24 cellular contexts compared by ENCODE assay signal in the genomic region with DNA sequence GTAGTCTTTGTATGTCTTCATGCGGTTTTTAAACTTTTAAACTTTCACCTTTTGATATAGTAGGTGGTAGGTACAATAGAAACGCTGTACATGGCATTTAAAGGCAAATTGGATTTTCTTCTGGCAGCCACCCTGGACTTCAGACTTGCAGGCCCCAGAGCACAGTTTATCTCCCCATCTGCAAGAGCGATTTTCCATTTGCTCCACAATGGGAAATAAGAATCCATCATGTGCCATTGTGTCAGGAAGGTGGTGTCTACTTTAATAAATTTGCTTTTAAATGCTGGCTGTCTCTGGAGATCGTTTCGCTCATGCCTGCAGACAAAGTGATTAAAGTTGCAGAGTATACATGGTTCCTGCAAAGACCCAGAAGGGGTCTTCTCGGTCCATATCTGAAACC. TPM values are rescaled to one million over a fixed set of nuclear protein-coding genes. Genes with fewer than 3 reads are reported as not detected.
DNase-seq lines count a peak whose midpoint lies in the region; ATAC-seq, FAIRE-seq and TF ChIP-seq lines count a peak whose summit lies in the region.
"Had no signal": no experiment of that assay in that cellular context is flagged by ENCODE, and none has a peak within 500 bp of the region (broad histone marks: within the 10 kb centered on the region; RNA-seq: fewer than 3 reads in every experiment).

No MANE protein-coding gene starts in this region.

- ATAC-seq in left cardiac atrium, result no peak
- ATAC-seq: Panc1 had no signal

- peaks cover 2% of the 10 kb centered on the region for H3K36me3 Mint-ChIP-seq in astrocyte (ENCODE audit: low read depth, unreplicated experiment)
- H3K36me3 Mint-ChIP-seq in nephron (ENCODE audit: low read depth), result no peaks in the 10 kb centered on the region
- H3K36me3 Mint-ChIP-seq: CD4-positive, CD25-positive, alpha-beta regulatory T cell had no signal

- H3K27me3 ChIP-seq in left ventricle myocardium inferior (ENCODE audit: low read depth) (no peaks in the 10 kb centered on the region), astrocyte (ENCODE audit: insufficient read depth, low read length) (no peaks in the 10 kb centered on the region), trophoblast cell (ENCODE audit: insufficient read depth, low read length) (no peaks in the 10 kb centered on the region)
- H3K27me3 ChIP-seq: BLaER1, MG63 had no signal

- H3K79me2 ChIP-seq in astrocyte (ENCODE audit: insufficient read depth, low read length) (peaks cover 16% of the 10 kb centered on the region), trophoblast cell (ENCODE audit: control insufficient read depth, insufficient read depth, low read length, poor library complexity) (peaks cover 10% of the 10 kb centered on the region)

- no peak overlapping the region for H2BK12ac ChIP-seq in trophoblast cell (ENCODE audit: low read length)

- no peak overlapping the region for H4K8ac ChIP-seq in trophoblast cell (ENCODE audit: low read depth, low read length)

- POLR2A ChIA-PET in RWPE1 (lab: Yijun Ruan, JAX; ENCODE audit: low non-redundant PET), result no interaction called here

- intact Hi-C loops in left ventricle myocardium inferior (cut with micrococcal nuclease), result no loop called here
- intact Hi-C loops in left cardiac atrium (cut with DNase I), result no loop called here

- CTCF ChIA-PET in RWPE1 (lab: Yijun Ruan, JAX), result no interaction called here

- no peak overlapping the region for H3K14ac ChIP-seq in trophoblast cell (ENCODE audit: low read length)

- H3K27ac Mint-ChIP-seq in astrocyte (ENCODE audit: unreplicated experiment) (peak overlapping the region; percentile 44), nephron (peak overlapping the region; percentile 71 to 88 (median 78))
- H3K27ac Mint-ChIP-seq: CD4-positive, CD25-positive, alpha-beta regulatory T cell had no signal

- H3K9me3 Mint-ChIP-seq in astrocyte (ENCODE audit: unreplicated experiment), result no peaks in the 10 kb centered on the region
- H3K9me3 Mint-ChIP-seq in nephron, result no peaks in the 10 kb centered on the region

- no peak overlapping the region for H2AK5ac ChIP-seq in trophoblast cell (ENCODE audit: low read length)

- H3K36me3 ChIP-seq in left ventricle myocardium inferior (no peaks in the 10 kb centered on the region), astrocyte (ENCODE audit: insufficient read depth, low read length) (no peaks in the 10 kb centered on the region), trophoblast cell (ENCODE audit: control insufficient read depth in 1 of 2, insufficient read depth in 2 of 2, low read length in 2 of 2) (peaks cover 6 to 12% of the 10 kb centered on the region in 2 experiments)
- H3K36me3 ChIP-seq: BLaER1 had no signal

- H3K79me1 ChIP-seq in trophoblast cell (ENCODE audit: low read length), result peaks cover 17% of the 10 kb centered on the region

- H2AFZ ChIP-seq in astrocyte (ENCODE audit: low read depth, low read length), result no peak overlapping the region
- H2AFZ ChIP-seq in trophoblast cell (ENCODE audit: insufficient read depth, low read length, poor library complexity), result no peak overlapping the region

- no peak overlapping the region for H3K18ac ChIP-seq in trophoblast cell (ENCODE audit: low read length)

- H3K27me3 Mint-ChIP-seq in astrocyte (ENCODE audit: low read depth, unreplicated experiment), result peaks cover 11% of the 10 kb centered on the region
- peaks cover 16% of the 10 kb centered on the region for H3K27me3 Mint-ChIP-seq in nephron (ENCODE audit: low read depth)

- H4K91ac ChIP-seq in trophoblast cell (ENCODE audit: low read depth, low read length), result no peak overlapping the region

- DNase-seq in left ventricle myocardium inferior (no peak), left cardiac atrium (no peak), astrocyte (ENCODE audit: low read depth) (no peak), RWPE1 (ENCODE audit: low spot score) (no peak), trophoblast cell (no peak), HUDEP-2 (lab: John Stamatoyannopoulos, UW; ENCODE audit: unreplicated experiment in 76 of 76) (no peak)
- DNase-seq: 8988T; ACHN; CD4-positive, CD25-positive, alpha-beta regulatory T cell; DMS153; DND-41; KG1; MG63; NCI-H1105 treated with DMSO at 0.1 percent for 48 hours; NCI-H146; NCI-H1930; NCI-H69; SHP77 treated with DMSO at 0.1 percent for 48 hours had no signal

- H3K4me2 ChIP-seq in astrocyte (ENCODE audit: low read length) (no peak overlapping the region), trophoblast cell (ENCODE audit: low read length) (no peak overlapping the region)
- H3K4me2 ChIP-seq: BLaER1 had no signal

- no peak overlapping the region for H2BK120ac ChIP-seq in trophoblast cell (ENCODE audit: insufficient read depth, low read length, poor library complexity)

- no peaks in the 10 kb centered on the region for H3K9me3 ChIP-seq in left ventricle myocardium inferior (replicated peaks)
- H3K9me3 ChIP-seq in astrocyte (ENCODE audit: insufficient read depth, low read depth, low read length), result no peaks in the 10 kb centered on the region
- peaks cover 2% of the 10 kb centered on the region for H3K9me3 ChIP-seq in trophoblast cell (ENCODE audit: insufficient read depth, low read depth, low read length)
- H3K9me3 ChIP-seq: BLaER1, MG63 had no signal

- H3K4me3 Mint-ChIP-seq in astrocyte (ENCODE audit: unreplicated experiment) (no peak overlapping the region), nephron (no peak overlapping the region)
- H3K4me3 Mint-ChIP-seq: CD4-positive, CD25-positive, alpha-beta regulatory T cell had no signal

- H4K12ac ChIP-seq in trophoblast cell (ENCODE audit: low read depth, low read length), result no peak overlapping the region

- H3K4me3 ChIP-seq in left ventricle myocardium inferior, result no peak overlapping the region
- H3K4me3 ChIP-seq in astrocyte (ENCODE audit: insufficient read depth, low read depth, low read length), result no peak overlapping the region
- no peak overlapping the region for H3K4me3 ChIP-seq in trophoblast cell (ENCODE audit: low read depth, low read length)
- H3K4me3 ChIP-seq: BLaER1, MG63 had no signal

- peaks cover 38% of the 10 kb centered on the region for H3K4me1 Mint-ChIP-seq in astrocyte (ENCODE audit: low read depth, unreplicated experiment)
- H3K4me1 Mint-ChIP-seq in nephron, result peaks cover 65% of the 10 kb centered on the region
- H3K4me1 Mint-ChIP-seq: CD4-positive, CD25-positive, alpha-beta regulatory T cell had no signal

- H3K27ac ChIP-seq in left ventricle myocardium inferior (replicated peaks) (peak overlapping the region; percentile 20), astrocyte (ENCODE audit: low read depth, low read length) (no peak overlapping the region), RWPE1 (no peak overlapping the region), trophoblast cell (ENCODE audit: low read depth, low read length) (no peak overlapping the region)
- H3K27ac ChIP-seq: BLaER1 had no signal

- no CpG with 5 or more reads among the region's 6 CpGs for WGBS in trophoblast cell (ENCODE audit: extremely low coverage, insufficient coverage, insufficient read length)

- no peak for FAIRE-seq in astrocyte (lab: Jason Lieb, UNC)
- FAIRE-seq: GM18507, H54, HTR-8/SVneo had no signal

- H3K9ac ChIP-seq in astrocyte (ENCODE audit: low read length) (no peak overlapping the region), trophoblast cell (ENCODE audit: low read length) (no peak overlapping the region)
- H3K9ac ChIP-seq: BLaER1 had no signal

- TF ChIP-seq CTCF in left ventricle myocardium inferior (IDR thresholded peaks at IDR 0.05; ENCODE audit: borderline replicate concordance) (no peak), astrocyte (IDR thresholded peaks at IDR 0.05; ENCODE audit: insufficient read depth, low read depth, low read length) (no peak), nephron (IDR thresholded peaks at IDR 0.05; ENCODE audit: unreplicated experiment in 3 of 3) (no peak), RWPE1 (conservative IDR thresholded peaks at IDR 0.05; ENCODE audit: low read depth) (no peak)

- no peak overlapping the region for H3K23ac ChIP-seq in trophoblast cell (ENCODE audit: low read length)

- no peak overlapping the region for H3K4ac ChIP-seq in trophoblast cell (ENCODE audit: low read depth, low read length)

- no peak overlapping the region for H2BK5ac ChIP-seq in trophoblast cell (ENCODE audit: low read depth, low read length, poor library complexity)

- H3K4me1 ChIP-seq in left ventricle myocardium inferior (peaks cover 100% of the 10 kb centered on the region), astrocyte (ENCODE audit: insufficient read depth, low read length) (peaks cover 27% of the 10 kb centered on the region), trophoblast cell (ENCODE audit: control insufficient read depth in 1 of 2, insufficient read depth in 2 of 2, low read length in 2 of 2) (peaks cover 46 to 54% of the 10 kb centered on the region in 2 experiments)

- H4K20me1 ChIP-seq in astrocyte (ENCODE audit: insufficient read depth, low read length), result peaks cover 60% of the 10 kb centered on the region
- H4K20me1 ChIP-seq: BLaER1 had no signal

RNA-seq across cellular contexts. Expression of a gene that starts 38.9 kb away (rescaled TPM):
- total RNA-seq in left ventricle myocardium inferior (15.6 TPM), left cardiac atrium (10 to 100 TPM; 12.4 to 17.7 TPM), astrocyte (15.0 and 32.8 TPM in 2 replicates)
- 54.7 and 55.5 TPM in 2 replicates for polyA plus RNA-seq in trophoblast cell (2013)
- polyA plus RNA-seq: CD4-positive, CD25-positive, alpha-beta regulatory T cell had no signal
